8 cellular contexts compared by ENCODE assay signal in the genomic region with DNA sequence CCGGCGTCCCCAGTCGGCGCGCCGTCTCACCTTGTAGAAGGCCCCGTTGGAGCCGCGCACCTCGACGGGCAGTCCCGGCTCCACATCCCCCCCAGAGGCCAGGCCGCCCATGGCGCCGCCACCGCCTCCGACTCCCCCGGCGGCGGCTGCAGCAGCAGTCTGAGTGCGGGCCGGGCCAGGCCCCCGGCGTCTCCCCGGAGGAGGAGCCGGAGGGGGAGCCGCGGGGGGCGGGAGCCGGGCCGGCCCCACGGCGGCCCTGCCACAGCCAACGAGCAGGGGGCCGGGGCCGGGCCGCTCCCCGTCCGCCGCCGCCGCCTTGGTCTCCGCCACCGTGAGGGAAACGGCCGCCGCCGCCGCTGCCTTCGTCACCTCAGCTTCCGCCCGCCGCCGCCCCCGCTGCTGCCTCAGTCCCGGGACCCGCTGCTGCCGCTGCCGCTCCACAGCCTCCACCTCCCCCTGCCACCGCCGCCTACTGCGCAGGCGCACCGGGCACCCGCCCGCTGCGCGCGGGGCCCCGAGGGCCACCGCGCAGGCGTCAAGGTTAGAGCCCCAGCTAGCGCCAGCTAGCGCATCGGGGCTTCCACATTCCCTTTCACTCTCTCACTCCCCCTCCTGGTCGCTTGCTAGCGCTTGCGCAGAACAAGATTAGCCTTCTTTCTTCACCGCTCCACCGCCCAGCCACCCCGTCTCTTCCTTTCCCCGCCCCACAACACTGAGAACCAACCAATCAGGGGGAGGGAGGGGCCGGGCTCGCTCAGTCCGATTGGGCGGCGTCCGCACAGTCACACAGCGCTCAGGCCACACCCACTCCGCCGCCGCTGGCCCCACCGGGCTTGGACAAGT. TPM values are rescaled to one million over a fixed set of nuclear protein-coding genes. Genes with fewer than 3 reads are reported as not detected.
A peak's percentile ranks its signal among the peaks of the same experiment; 100 is the strongest.
DNase-seq lines count a peak whose midpoint lies in the region; ATAC-seq and TF ChIP-seq lines count a peak whose summit lies in the region.

A gene (minus strand): TSS at position 476 of the 843 bp plus-strand sequence. CDS start 365 bp downstream, at position 111.

- no peak within 1 kb of the TSS for H3K27ac ChIP-seq in KMS-11
- peak within 1 kb of the TSS; percentile 88 for H3K27ac ChIP-seq in Panc1 (ENCODE audit: low read length)

- no peaks in the 10 kb centered on the region for H3K27me3 Mint-ChIP-seq in activated T-cell treated with anti-CD3 and anti-CD28 coated beads, Interleukin-2, amount 50 U/mL, for 4 hours (ENCODE audit: low read depth)

- H3K27me3 ChIP-seq in KMS-11 (ENCODE audit: insufficient read depth, low read depth) (no peaks in the 10 kb centered on the region), Panc1 (ENCODE audit: control insufficient read depth, insufficient read depth, low read length) (no peaks in the 10 kb centered on the region), mucosa of stomach (ENCODE audit: control insufficient read depth, insufficient read depth, low read length) (no peaks in the 10 kb centered on the region)

- no TSS peak for BruUV-seq in Panc1 (replicated peaks; lab: Mats Ljungman, UMichigan)

- H3K9ac ChIP-seq in KMS-11: no peak within 1 kb of the TSS
- peak within 1 kb of the TSS; percentile 88 for H3K9ac ChIP-seq in mucosa of stomach (ENCODE audit: low read length)

- POLR2A ChIA-PET in Panc1 (lab: Charles Lee): interaction anchor here (0.6 kb wide), 2 partner anchors 269 to 527 kb away, joined by 3 read pairs; no protein-coding TSS in a partner anchor

- H3K79me2 ChIP-seq in KMS-11 (ENCODE audit: insufficient read depth, low read depth): no peaks in the 10 kb centered on the region

- H3K4me1 Mint-ChIP-seq in activated T-cell treated with anti-CD3 and anti-CD28 coated beads, Interleukin-2, amount 50 U/mL, for 4 hours (ENCODE audit: low read depth): peaks cover 31% of the 10 kb centered on the region

- peak within 1 kb of the TSS; percentile 89 for H3K4me3 Mint-ChIP-seq in activated T-cell treated with anti-CD3 and anti-CD28 coated beads, Interleukin-2, amount 50 U/mL, for 4 hours

- no peaks in the 10 kb centered on the region for H4K20me1 ChIP-seq in KMS-11 (ENCODE audit: insufficient read depth)

- TF ChIP-seq CTCF in KMS-11 (conservative IDR thresholded peaks at IDR 0.05; ENCODE audit: low read depth, low read length) (no peak; the same call in 1 of the 2 replicates), Panc1 (IDR thresholded peaks at IDR 0.05) (peak; percentile 84)

- H3K36me3 Mint-ChIP-seq in activated T-cell treated with anti-CD3 and anti-CD28 coated beads, Interleukin-2, amount 50 U/mL, for 4 hours (ENCODE audit: insufficient read depth): peaks cover 11% of the 10 kb centered on the region

- peak within 1 kb of the TSS; percentile 44; the same call in 1 of the 2 replicates for H2AFZ ChIP-seq in KMS-11 (ENCODE audit: low read depth)

- ATAC-seq in GM21723 (IDR thresholded peaks at IDR 0.05; ENCODE audit: unreplicated experiment) (peak; percentile 81), Panc1 (peak; percentile 98)
- ATAC-seq in activated T-cell treated with anti-CD3 and anti-CD28 coated beads, Interleukin-2, amount 50 U/mL, for 4 hours: peak; percentile 92 to 94

- no peaks in the 10 kb centered on the region for H3K9me3 Mint-ChIP-seq in activated T-cell treated with anti-CD3 and anti-CD28 coated beads, Interleukin-2, amount 50 U/mL, for 4 hours

- CTCF ChIA-PET in Panc1 (lab: Charles Lee): interaction anchor here (0.5 kb wide), 1 partner anchor 73 kb away, joined by 4 read pairs; a partner anchor contains a TSS

- peak; percentile 57 for TF ChIP-seq POLR2A in erythroblast (IDR thresholded peaks at IDR 0.05; ENCODE audit: low read length)

- H3K36me3 ChIP-seq in KMS-11 (ENCODE audit: insufficient read depth) (no peaks in the 10 kb centered on the region), Panc1 (ENCODE audit: control insufficient read depth, insufficient read depth, low read length) (peaks cover 3% of the 10 kb centered on the region; the same call in 1 of the 2 replicates), mucosa of stomach (ENCODE audit: control insufficient read depth, insufficient read depth, low read length) (no peaks in the 10 kb centered on the region)

- no peak within 1 kb of the TSS for H3K4me3 ChIP-seq in KMS-11 (IDR thresholded peaks at IDR 0.05; ENCODE audit: insufficient read depth, low read depth, low read length)
- H3K4me3 ChIP-seq in Panc1 (ENCODE audit: low read depth in 2 of 2, low read length in 2 of 2): peak within 1 kb of the TSS; percentile 83 to 91
- H3K4me3 ChIP-seq in mucosa of stomach (ENCODE audit: low read length): peak within 1 kb of the TSS; percentile 16

- in situ Hi-C loops in Panc1 (cut with HindIII; ENCODE audit: low pct_unique_long_range_greater_than_20kb, low sequenced_read_pairs): no loop called here

- no peaks in the 10 kb centered on the region for H3K4me1 ChIP-seq in KMS-11 (ENCODE audit: low read depth, poor library complexity, severe bottlenecking)
- H3K4me1 ChIP-seq in Panc1 (ENCODE audit: control insufficient read depth, insufficient read depth, low read length): peaks cover 14% of the 10 kb centered on the region
- H3K4me1 ChIP-seq in mucosa of stomach (ENCODE audit: control insufficient read depth, insufficient read depth, low read length): peaks cover 19% of the 10 kb centered on the region

- DNase-seq in DMS79 treated with DMSO at 0.1 percent for 48 hours (lab: John Stamatoyannopoulos, UW): peak; percentile 100
- peak; percentile 99 for DNase-seq in Panc1 (ENCODE audit: low read depth, low spot score)
- peak; percentile 96 for DNase-seq in activated T-cell treated with anti-CD3 and anti-CD28 coated beads, Interleukin-2, amount 50 U/mL, for 4 hours
- peak; percentile 100 for DNase-seq in erythroblast (lab: John Stamatoyannopoulos, UW)
- peak; percentile 94 to 97 for DNase-seq in stimulated activated CD8-positive, alpha-beta memory T cell treated with anti-CD3 and anti-CD28 coated beads, Interleukin-7, amount 100 ng/mL, for 1 hour (ENCODE audit: low read depth in 2 of 2)

- peak within 1 kb of the TSS; percentile 36; the same call in 1 of the 2 replicates for H3K4me2 ChIP-seq in KMS-11

- H3K9me3 ChIP-seq in Panc1 (ENCODE audit: control insufficient read depth, insufficient read depth, low read depth, low read length): no peaks in the 10 kb centered on the region
- no peaks in the 10 kb centered on the region for H3K9me3 ChIP-seq in mucosa of stomach (ENCODE audit: control insufficient read depth, low read length)

- intact Hi-C loops in Panc1 (cut with micrococcal nuclease; ENCODE audit: unreplicated experiment): no loop called here

RNA-seq across cellular contexts. Expression of the gene that starts here (rescaled TPM):
- 39.7 TPM for total RNA-seq in Panc1 (2021; ENCODE audit: unreplicated experiment)
- 36.8 TPM for polyA plus RNA-seq in Panc1 (2012; ENCODE audit: insufficient read length)
- total RNA-seq in activated T-cell treated with anti-CD3 and anti-CD28 coated beads, Interleukin-2, amount 50 U/mL, for 4 hours: 10 to 100 TPM; 53.7 to 57.6 (median 54.2) TPM
